ENCODE assay signal across 3 cellular contexts in genomic region chr7:37315752-37316711, GRCh38.
A peak's percentile ranks its signal among the peaks of the same experiment; 100 is the strongest.
TF ChIP-seq lines count a peak whose summit lies in the region.

No MANE protein-coding gene starts in this region.

TF ChIP-seq in HEK293T, 16 proteins besides CTCF, POLR2A, EP300 and RAD21 (continued from another document):
- TF ChIP-seq, protein P1, sequence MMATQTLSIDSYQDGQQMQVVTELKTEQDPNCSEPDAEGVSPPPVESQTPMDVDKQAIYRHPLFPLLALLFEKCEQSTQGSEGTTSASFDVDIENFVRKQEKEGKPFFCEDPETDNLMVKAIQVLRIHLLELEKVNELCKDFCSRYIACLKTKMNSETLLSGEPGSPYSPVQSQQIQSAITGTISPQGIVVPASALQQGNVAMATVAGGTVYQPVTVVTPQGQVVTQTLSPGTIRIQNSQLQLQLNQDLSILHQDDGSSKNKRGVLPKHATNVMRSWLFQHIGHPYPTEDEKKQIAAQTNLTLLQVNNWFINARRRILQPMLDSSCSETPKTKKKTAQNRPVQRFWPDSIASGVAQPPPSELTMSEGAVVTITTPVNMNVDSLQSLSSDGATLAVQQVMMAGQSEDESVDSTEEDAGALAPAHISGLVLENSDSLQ (IDR thresholded peaks at IDR 0.05), result 0 out of 2 replicates have a peak, but pooled peaks have one; percentile 30
TF ChIP-seq in HEK293T: peak in this region for 1.

TF ChIP-seq in GM12878, 131 proteins besides CTCF, POLR2A, EP300 and RAD21:
- TF ChIP-seq, protein P1 (IDR thresholded peaks at IDR 0.05), result peak; percentile 33; the same call in 1 of the 2 replicates
- TF ChIP-seq MYC (IDR thresholded peaks at IDR 0.05; ENCODE audit: insufficient read depth, insufficient read length, insufficient replicate concordance, low read length, severe bottlenecking) (no peak), MXI1 (IDR thresholded peaks at IDR 0.05; ENCODE audit: low read depth, low read length) (no peak), IKZF2 (IDR thresholded peaks at IDR 0.05) (no peak), HDAC6 (IDR thresholded peaks at IDR 0.05; ENCODE audit: unreplicated experiment) (no peak)

TF ChIP-seq in HepG2, 621 proteins besides CTCF, POLR2A, EP300 and RAD21 (continued from another document):
- TF ChIP-seq ZBTB4 (CRISPR knock-in tag; IDR thresholded peaks at IDR 0.05; ENCODE audit: borderline replicate concordance), result no peak
- no peak for TF ChIP-seq BATF2 (CRISPR knock-in tag; IDR thresholded peaks at IDR 0.05)
- no peak for TF ChIP-seq TFE3 (CRISPR knock-in tag; IDR thresholded peaks at IDR 0.05)
- TF ChIP-seq ZNF329 (CRISPR knock-in tag; IDR thresholded peaks at IDR 0.05; ENCODE audit: low read depth), result no peak
- no peak for TF ChIP-seq ZNF782 (CRISPR knock-in tag; IDR thresholded peaks at IDR 0.05; ENCODE audit: borderline replicate concordance)
- no peak for TF ChIP-seq IKZF1 (IDR thresholded peaks at IDR 0.05)
- no peak for TF ChIP-seq ZNF30 (CRISPR knock-in tag; IDR thresholded peaks at IDR 0.05)
- TF ChIP-seq MBD4 (IDR thresholded peaks at IDR 0.05; ENCODE audit: borderline replicate concordance, low read length), result no peak
- TF ChIP-seq HDAC6 (IDR thresholded peaks at IDR 0.05; ENCODE audit: low read depth, low read length), result no peak
- TF ChIP-seq GATAD2A (CRISPR knock-in tag; IDR thresholded peaks at IDR 0.05), result no peak
- no peak for TF ChIP-seq PBX3 (CRISPR knock-in tag; IDR thresholded peaks at IDR 0.05; ENCODE audit: borderline replicate concordance)
- TF ChIP-seq ZFP36L1 (CRISPR knock-in tag; IDR thresholded peaks at IDR 0.05), result no peak
- no peak for TF ChIP-seq GFI1 (CRISPR knock-in tag; IDR thresholded peaks at IDR 0.05; ENCODE audit: borderline replicate concordance)
